Comparison of ENCODE assay signal across 1 cellular context in the genomic region with DNA sequence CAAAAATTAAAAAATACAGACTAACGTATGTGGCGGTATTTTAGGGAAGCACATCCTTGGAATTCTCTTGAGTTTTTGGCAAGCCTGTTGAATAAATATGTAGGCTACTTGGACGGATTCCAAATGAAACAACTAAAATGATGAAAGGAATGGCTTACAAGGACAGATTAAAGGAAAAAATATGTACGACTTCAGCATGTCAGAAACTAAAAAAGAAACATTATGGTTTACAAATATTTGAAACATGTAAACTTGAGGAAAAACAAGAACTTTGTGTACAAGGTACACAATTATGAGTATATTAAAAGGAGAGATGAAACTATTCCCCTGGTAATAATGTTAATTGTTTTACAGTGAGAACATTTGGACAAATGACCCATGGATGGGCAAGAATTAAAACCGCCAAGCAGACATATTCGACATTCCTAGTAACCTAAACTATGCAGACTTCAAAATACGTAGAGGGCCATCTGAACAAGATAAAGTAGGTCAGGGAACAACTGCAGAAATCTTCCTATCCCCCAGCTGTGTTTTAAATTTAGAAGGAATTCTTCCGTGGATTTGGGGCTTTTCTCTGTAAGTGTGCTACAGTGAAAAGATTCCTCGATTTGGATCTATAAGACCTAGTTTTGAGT.
TF ChIP-seq lines count a peak whose summit lies in the region.

No MANE protein-coding gene starts in this region.

TF ChIP-seq in GM23338, 12 proteins besides CTCF, POLR2A, EP300 and RAD21 (continued from another document):
- TF ChIP-seq, protein P1, sequence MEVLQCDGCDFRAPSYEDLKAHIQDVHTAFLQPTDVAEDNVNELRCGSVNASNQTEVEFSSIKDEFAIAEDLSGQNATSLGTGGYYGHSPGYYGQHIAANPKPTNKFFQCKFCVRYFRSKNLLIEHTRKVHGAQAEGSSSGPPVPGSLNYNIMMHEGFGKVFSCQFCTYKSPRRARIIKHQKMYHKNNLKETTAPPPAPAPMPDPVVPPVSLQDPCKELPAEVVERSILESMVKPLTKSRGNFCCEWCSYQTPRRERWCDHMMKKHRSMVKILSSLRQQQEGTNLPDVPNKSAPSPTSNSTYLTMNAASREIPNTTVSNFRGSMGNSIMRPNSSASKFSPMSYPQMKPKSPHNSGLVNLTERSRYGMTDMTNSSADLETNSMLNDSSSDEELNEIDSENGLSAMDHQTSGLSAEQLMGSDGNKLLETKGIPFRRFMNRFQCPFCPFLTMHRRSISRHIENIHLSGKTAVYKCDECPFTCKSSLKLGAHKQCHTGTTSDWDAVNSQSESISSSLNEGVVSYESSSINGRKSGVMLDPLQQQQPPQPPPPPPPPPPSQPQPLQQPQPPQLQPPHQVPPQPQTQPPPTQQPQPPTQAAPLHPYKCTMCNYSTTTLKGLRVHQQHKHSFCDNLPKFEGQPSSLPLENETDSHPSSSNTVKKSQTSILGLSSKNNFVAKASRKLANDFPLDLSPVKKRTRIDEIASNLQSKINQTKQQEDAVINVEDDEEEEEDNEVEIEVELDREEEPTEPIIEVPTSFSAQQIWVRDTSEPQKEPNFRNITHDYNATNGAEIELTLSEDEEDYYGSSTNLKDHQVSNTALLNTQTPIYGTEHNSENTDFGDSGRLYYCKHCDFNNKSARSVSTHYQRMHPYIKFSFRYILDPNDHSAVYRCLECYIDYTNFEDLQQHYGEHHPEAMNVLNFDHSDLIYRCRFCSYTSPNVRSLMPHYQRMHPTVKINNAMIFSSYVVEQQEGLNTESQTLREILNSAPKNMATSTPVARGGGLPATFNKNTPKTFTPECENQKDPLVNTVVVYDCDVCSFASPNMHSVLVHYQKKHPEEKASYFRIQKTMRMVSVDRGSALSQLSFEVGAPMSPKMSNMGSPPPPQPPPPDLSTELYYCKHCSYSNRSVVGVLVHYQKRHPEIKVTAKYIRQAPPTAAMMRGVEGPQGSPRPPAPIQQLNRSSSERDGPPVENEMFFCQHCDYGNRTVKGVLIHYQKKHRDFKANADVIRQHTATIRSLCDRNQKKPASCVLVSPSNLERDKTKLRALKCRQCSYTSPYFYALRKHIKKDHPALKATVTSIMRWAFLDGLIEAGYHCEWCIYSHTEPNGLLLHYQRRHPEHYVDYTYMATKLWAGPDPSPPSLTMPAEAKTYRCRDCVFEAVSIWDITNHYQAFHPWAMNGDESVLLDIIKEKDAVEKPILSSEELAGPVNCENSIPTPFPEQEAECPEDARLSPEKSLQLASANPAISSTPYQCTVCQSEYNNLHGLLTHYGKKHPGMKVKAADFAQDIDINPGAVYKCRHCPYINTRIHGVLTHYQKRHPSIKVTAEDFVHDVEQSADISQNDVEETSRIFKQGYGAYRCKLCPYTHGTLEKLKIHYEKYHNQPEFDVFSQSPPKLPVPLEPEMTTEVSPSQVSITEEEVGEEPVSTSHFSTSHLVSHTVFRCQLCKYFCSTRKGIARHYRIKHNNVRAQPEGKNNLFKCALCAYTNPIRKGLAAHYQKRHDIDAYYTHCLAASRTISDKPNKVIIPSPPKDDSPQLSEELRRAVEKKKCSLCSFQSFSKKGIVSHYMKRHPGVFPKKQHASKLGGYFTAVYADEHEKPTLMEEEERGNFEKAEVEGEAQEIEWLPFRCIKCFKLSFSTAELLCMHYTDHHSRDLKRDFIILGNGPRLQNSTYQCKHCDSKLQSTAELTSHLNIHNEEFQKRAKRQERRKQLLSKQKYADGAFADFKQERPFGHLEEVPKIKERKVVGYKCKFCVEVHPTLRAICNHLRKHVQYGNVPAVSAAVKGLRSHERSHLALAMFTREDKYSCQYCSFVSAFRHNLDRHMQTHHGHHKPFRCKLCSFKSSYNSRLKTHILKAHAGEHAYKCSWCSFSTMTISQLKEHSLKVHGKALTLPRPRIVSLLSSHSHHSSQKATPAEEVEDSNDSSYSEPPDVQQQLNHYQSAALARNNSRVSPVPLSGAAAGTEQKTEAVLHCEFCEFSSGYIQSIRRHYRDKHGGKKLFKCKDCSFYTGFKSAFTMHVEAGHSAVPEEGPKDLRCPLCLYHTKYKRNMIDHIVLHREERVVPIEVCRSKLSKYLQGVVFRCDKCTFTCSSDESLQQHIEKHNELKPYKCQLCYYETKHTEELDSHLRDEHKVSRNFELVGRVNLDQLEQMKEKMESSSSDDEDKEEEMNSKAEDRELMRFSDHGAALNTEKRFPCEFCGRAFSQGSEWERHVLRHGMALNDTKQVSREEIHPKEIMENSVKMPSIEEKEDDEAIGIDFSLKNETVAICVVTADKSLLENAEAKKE (CRISPR knock-in tag; IDR thresholded peaks at IDR 0.05) = no peak
- TF ChIP-seq NANOG (IDR thresholded peaks at IDR 0.05; ENCODE audit: borderline replicate concordance) = no peak
- TF ChIP-seq POLR2AphosphoS5 (IDR thresholded peaks at IDR 0.05; ENCODE audit: low read depth) = no peak
- TF ChIP-seq STAT1 (IDR thresholded peaks at IDR 0.05; ENCODE audit: unreplicated experiment) = no peak
TF ChIP-seq in GM23338: peak in this region for 0.
